In the genomic region with DNA sequence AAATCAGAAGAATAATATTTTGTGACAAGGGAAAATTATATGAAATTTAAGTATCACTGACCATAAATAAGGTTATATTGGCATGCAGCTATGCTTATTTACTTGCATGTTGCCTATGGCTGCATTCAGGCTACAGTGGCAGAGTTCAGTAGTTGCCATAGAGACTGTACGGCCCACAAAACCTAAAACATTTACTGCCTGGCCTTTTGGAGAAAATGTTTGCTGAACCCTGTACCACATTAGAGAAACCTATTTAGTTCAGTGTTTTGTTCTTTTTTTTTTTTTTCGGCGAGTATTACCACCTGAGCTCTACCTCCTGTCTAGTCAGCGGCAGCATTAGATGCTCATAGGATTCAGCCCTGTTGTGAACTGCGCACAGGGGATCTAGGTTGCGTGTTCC, we compare ENCODE assay signal across 25 cellular contexts.
"Had no signal": no experiment of that assay in that cellular context is flagged by ENCODE, and none has a peak within 500 bp of the region (broad histone marks: within the 10 kb centered on the region; RNA-seq: fewer than 3 reads in every experiment).

No MANE protein-coding gene starts in this region.

- H3K9me3 ChIP-seq: lower lobe of right lung, mucosa of descending colon, ovary, psoas muscle, spleen, suprapubic skin, transverse colon, vagina had no signal

- H3K4me3 Mint-ChIP-seq: effector memory CD8-positive, alpha-beta T cell; immature natural killer cell; naive B cell; nephron progenitor cell; stimulated activated naive B cell treated with anti-CD40 and anti-IgM and Interleukin-4, amounts not matched to agents 10 μg/mL and 1 μg/mL and 100 μg/mL, for 72 hours; stimulated activated naive CD8-positive, alpha-beta T cell treated with anti-CD3 and anti-CD28 coated beads, Interleukin-15, Interleukin-2, amounts not matched to agents 100 ng/mL and 50 ng/mL, for 24 hours had no signal

- H3K27ac Mint-ChIP-seq: effector memory CD8-positive, alpha-beta T cell; nephron progenitor cell; stimulated activated naive B cell treated with anti-CD40 and anti-IgM and Interleukin-4, amounts not matched to agents 10 μg/mL and 1 μg/mL and 100 μg/mL, for 72 hours; stimulated activated naive CD8-positive, alpha-beta T cell treated with anti-CD3 and anti-CD28 coated beads, Interleukin-15, Interleukin-2, amounts not matched to agents 100 ng/mL and 50 ng/mL, for 24 hours had no signal

- H3K36me3 ChIP-seq: lower lobe of right lung, ovary, spleen, suprapubic skin, transverse colon, vagina had no signal

- ATAC-seq: effector memory CD8-positive, alpha-beta T cell; left colon; left ventricle myocardium superior; lower lobe of right lung; mucosa of descending colon; psoas muscle; right cardiac atrium; stimulated activated naive B cell treated with anti-CD40 and anti-IgM and Interleukin-4, amounts not matched to agents 10 μg/mL and 1 μg/mL and 100 μg/mL, for 72 hours had no signal

- H3K27ac ChIP-seq: coronary artery, lower lobe of right lung, ovary, psoas muscle, skin epidermis, spleen, suprapubic skin, transverse colon, vagina had no signal

- H3K27me3 ChIP-seq: ovary, spleen, suprapubic skin, transverse colon, vagina had no signal

- H3K4me3 ChIP-seq: coronary artery, lower lobe of right lung, mucosa of descending colon, ovary, psoas muscle, skin epidermis, spleen, suprapubic skin, transverse colon, vagina had no signal

- H3K36me3 Mint-ChIP-seq: immature natural killer cell had no signal

- DNase-seq: effector memory CD8-positive, alpha-beta T cell; hypothalamus; immature natural killer cell; islet precursor cell; kidney glomerular epithelial cell; left colon; left ventricle myocardium superior; lower lobe of right lung; mucosa of descending colon; naive B cell; nephron progenitor cell; nucleus accumbens; ovary; posterior cingulate gyrus; psoas muscle; right cardiac atrium; spleen; stimulated activated CD4-positive, alpha-beta T cell treated with anti-CD3 and anti-CD28 coated beads, Interleukin-4, amount 100 ng/mL, for 4 hours; stimulated activated naive B cell treated with anti-CD40 and anti-IgM and Interleukin-4, amounts not matched to agents 10 μg/mL and 1 μg/mL and 100 μg/mL, for 72 hours; transverse colon had no signal

- H3K27me3 Mint-ChIP-seq: effector memory CD8-positive, alpha-beta T cell; naive B cell; stimulated activated naive B cell treated with anti-CD40 and anti-IgM and Interleukin-4, amounts not matched to agents 10 μg/mL and 1 μg/mL and 100 μg/mL, for 72 hours; stimulated activated naive CD8-positive, alpha-beta T cell treated with anti-CD3 and anti-CD28 coated beads, Interleukin-15, Interleukin-2, amounts not matched to agents 100 ng/mL and 50 ng/mL, for 24 hours had no signal

- H3K9me3 Mint-ChIP-seq: effector memory CD8-positive, alpha-beta T cell; stimulated activated naive CD8-positive, alpha-beta T cell treated with anti-CD3 and anti-CD28 coated beads, Interleukin-15, Interleukin-2, amounts not matched to agents 100 ng/mL and 50 ng/mL, for 24 hours had no signal
